1 cellular context compared by ENCODE assay signal in the genomic region with DNA sequence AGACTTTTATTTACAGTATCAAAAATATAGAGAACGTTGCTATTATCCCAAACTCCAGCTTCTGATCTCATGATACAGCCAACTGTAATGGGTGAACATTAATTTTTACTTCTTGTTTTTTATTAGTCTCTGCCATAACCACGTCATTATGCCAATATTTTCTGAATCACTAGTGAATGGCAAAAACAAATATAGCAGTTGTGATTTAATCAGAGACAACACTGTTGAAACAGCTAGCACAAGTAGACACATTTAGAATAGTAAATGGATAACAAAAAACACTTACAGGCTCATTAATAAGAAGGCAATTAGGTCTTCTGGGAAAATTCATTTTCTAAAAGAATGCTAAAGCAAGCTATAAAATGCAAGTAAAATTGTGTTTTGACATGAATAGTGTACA.
TF ChIP-seq lines count a peak whose summit lies in the region.

No MANE protein-coding gene starts in this region.

TF ChIP-seq in endothelial cell of umbilical vein, 7 proteins besides CTCF, POLR2A, EP300 and RAD21 (continued from another document):
- TF ChIP-seq MAX (IDR thresholded peaks at IDR 0.05; ENCODE audit: insufficient read depth, insufficient read length), result no peak
- TF ChIP-seq POLR2AphosphoS5 (IDR thresholded peaks at IDR 0.05; ENCODE audit: insufficient read depth, low read depth, low read length), result no peak
- no peak for TF ChIP-seq MYC (IDR thresholded peaks at IDR 0.05; ENCODE audit: low read depth, low read length)
